In genomic region chr10:62056219-62056618, GRCh38 we compare ENCODE assay signal across 12 cellular contexts.
A peak's percentile ranks its signal among the peaks of the same experiment; 100 is the strongest.
DNase-seq lines count a peak whose midpoint lies in the region; ATAC-seq, FAIRE-seq and TF ChIP-seq lines count a peak whose summit lies in the region.
"Had no signal": no experiment of that assay in that cellular context is flagged by ENCODE, and none has a peak within 500 bp of the region (broad histone marks: within the 10 kb centered on the region; RNA-seq: fewer than 3 reads in every experiment).

No MANE protein-coding gene starts in this region.

- peak overlapping the region; percentile 8 for H3K27ac ChIP-seq in effector memory CD4-positive, alpha-beta T cell (ENCODE audit: insufficient read depth, low read length, poor library complexity, severe bottlenecking)
- peak overlapping the region; percentile 98 for H3K27ac ChIP-seq in psoas muscle

- peak; percentile 14 for FAIRE-seq in GM12892 (lab: Jason Lieb, UNC)
- FAIRE-seq: keratinocyte had no signal

- no peaks in the 10 kb centered on the region for H3K27me3 ChIP-seq in effector memory CD4-positive, alpha-beta T cell (replicated peaks; ENCODE audit: control insufficient read depth, insufficient read depth, low read length, poor library complexity, severe bottlenecking)
- H3K27me3 ChIP-seq in psoas muscle (ENCODE audit: insufficient read depth in 3 of 3, low read length in 2 of 3), result no peaks in the 10 kb centered on the region

- CTCF ChIA-PET in GM10248 (lab: Yijun Ruan, JAX), result interaction anchor here (1.0 to 1.5 kb wide), 3 partner anchors 20 to 192 kb away, joined by 3 to 5 read pairs (median 3); no protein-coding TSS in a partner anchor

- TF ChIP-seq CTCF in AG10803 (conservative IDR thresholded peaks at IDR 0.05; ENCODE audit: low read length) (no peak), psoas muscle (IDR thresholded peaks at IDR 0.05) (no peak), GM10248 (IDR thresholded peaks at IDR 0.05; ENCODE audit: control extremely low read depth, extremely low read depth, low read depth, missing control alignments) (no peak)

- no peaks in the 10 kb centered on the region for H3K9me3 ChIP-seq in effector memory CD4-positive, alpha-beta T cell (ENCODE audit: control insufficient read depth, low read length)
- no peaks in the 10 kb centered on the region for H3K9me3 ChIP-seq in psoas muscle

- DNase-seq in AG10803 (ENCODE audit: low read depth), result no peak
- DNase-seq in GM12892 (ENCODE audit: insufficient read length), result no peak
- DNase-seq in effector memory CD4-positive, alpha-beta T cell, result no peak
- DNase-seq in psoas muscle, result no peak
- no peak for DNase-seq in GM10248 (ENCODE audit: extremely low spot score)
- no peak for DNase-seq in NCI-H1092 treated with DMSO at 0.1 percent for 48 hours (lab: John Stamatoyannopoulos, UW)
- DNase-seq: anterior cingulate cortex, DND-41, NCI-H2081 had no signal

- TF ChIP-seq POLR2A in GM12892 (IDR thresholded peaks at IDR 0.05; ENCODE audit: low read depth, low read length), result no peak

- peaks cover 38% of the 10 kb centered on the region for H3K36me3 ChIP-seq in effector memory CD4-positive, alpha-beta T cell (ENCODE audit: control insufficient read depth, insufficient read depth, low read length)
- H3K36me3 ChIP-seq in psoas muscle (ENCODE audit: insufficient read depth in 1 of 2, low read depth in 1 of 2), result peaks cover 11 to 100% of the 10 kb centered on the region in 2 donors

- H3K4me3 ChIP-seq in AG10803 (ENCODE audit: low read length), result peak overlapping the region; percentile 16; the same call in 1 of the 2 replicates
- H3K4me3 ChIP-seq in effector memory CD4-positive, alpha-beta T cell (ENCODE audit: insufficient read depth, low read depth, low read length, poor library complexity, severe bottlenecking), result no peak overlapping the region
- peak overlapping the region; percentile 83 for H3K4me3 ChIP-seq in psoas muscle

- ATAC-seq in psoas muscle, result no peak
- ATAC-seq in HG03196 (IDR thresholded peaks at IDR 0.05; ENCODE audit: unreplicated experiment), result no peak
- ATAC-seq in GM19324 (IDR thresholded peaks at IDR 0.05; ENCODE audit: low FRiP score, unreplicated experiment), result no peak

- POLR2A ChIA-PET in GM10248 (lab: Yijun Ruan, JAX), result no interaction called here

- 87 to 94% (median 88%) methylated on average over 2 of the region's 2 CpGs for WGBS in psoas muscle, 3 donors

- intact Hi-C loops in psoas muscle (cut with DNase I), result no loop called here

- peaks cover 49% of the 10 kb centered on the region for H3K4me1 ChIP-seq in effector memory CD4-positive, alpha-beta T cell (ENCODE audit: control insufficient read depth, insufficient read depth, low read length, poor library complexity, severe bottlenecking)
- peaks cover 71% of the 10 kb centered on the region for H3K4me1 ChIP-seq in psoas muscle
